In the genomic region with DNA sequence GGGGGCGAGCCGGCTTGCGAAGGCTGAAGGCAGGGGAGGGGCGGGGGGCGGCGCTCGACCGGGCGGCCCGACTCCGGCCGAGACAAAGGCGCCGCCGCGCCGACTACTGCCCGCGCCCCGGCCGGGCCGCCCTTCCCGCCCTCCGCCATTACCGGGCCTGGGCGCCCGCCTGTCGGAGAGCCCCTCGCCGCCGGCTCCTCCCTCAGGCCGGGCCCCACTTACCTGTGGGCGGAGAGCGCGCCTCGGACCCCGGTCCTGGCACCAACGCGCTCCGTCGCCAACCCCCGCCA, we compare ENCODE assay signal across 2 cellular contexts.
TF ChIP-seq lines count a peak whose summit lies in the region.

No MANE protein-coding gene starts in this region.

TF ChIP-seq in HCT116, 20 proteins besides CTCF, POLR2A, EP300 and RAD21:
- TF ChIP-seq SIN3A (IDR thresholded peaks at IDR 0.05; ENCODE audit: low read depth) (no peak), ZFX (IDR thresholded peaks at IDR 0.05) (peak; percentile 86), EGR1 (IDR thresholded peaks at IDR 0.05; ENCODE audit: low read depth) (0 out of 2 replicates have a peak, but pooled peaks have one; percentile 1)

TF ChIP-seq in H1, 55 proteins besides CTCF, POLR2A, EP300 and RAD21:
- no peak for TF ChIP-seq SIRT6 (IDR thresholded peaks at IDR 0.05; ENCODE audit: low read length)
- TF ChIP-seq CBX5 (IDR thresholded peaks at IDR 0.05; ENCODE audit: low read depth, low read length): no peak
- no peak for TF ChIP-seq SP1 (IDR thresholded peaks at IDR 0.05; ENCODE audit: low read depth, low read length)
- TF ChIP-seq RFX5 (IDR thresholded peaks at IDR 0.05; ENCODE audit: borderline replicate concordance, low read depth, low read length): no peak
- TF ChIP-seq PHF8 (conservative IDR thresholded peaks at IDR 0.05; ENCODE audit: low read depth, low read length): peak; percentile 94
- TF ChIP-seq, protein P1, sequence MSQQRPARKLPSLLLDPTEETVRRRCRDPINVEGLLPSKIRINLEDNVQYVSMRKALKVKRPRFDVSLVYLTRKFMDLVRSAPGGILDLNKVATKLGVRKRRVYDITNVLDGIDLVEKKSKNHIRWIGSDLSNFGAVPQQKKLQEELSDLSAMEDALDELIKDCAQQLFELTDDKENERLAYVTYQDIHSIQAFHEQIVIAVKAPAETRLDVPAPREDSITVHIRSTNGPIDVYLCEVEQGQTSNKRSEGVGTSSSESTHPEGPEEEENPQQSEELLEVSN (IDR thresholded peaks at IDR 0.05): no peak
- TF ChIP-seq TEAD4 (IDR thresholded peaks at IDR 0.05; ENCODE audit: low read depth, low read length): no peak
